Comparison of ENCODE assay signal across 1 cellular context in the genomic region with DNA sequence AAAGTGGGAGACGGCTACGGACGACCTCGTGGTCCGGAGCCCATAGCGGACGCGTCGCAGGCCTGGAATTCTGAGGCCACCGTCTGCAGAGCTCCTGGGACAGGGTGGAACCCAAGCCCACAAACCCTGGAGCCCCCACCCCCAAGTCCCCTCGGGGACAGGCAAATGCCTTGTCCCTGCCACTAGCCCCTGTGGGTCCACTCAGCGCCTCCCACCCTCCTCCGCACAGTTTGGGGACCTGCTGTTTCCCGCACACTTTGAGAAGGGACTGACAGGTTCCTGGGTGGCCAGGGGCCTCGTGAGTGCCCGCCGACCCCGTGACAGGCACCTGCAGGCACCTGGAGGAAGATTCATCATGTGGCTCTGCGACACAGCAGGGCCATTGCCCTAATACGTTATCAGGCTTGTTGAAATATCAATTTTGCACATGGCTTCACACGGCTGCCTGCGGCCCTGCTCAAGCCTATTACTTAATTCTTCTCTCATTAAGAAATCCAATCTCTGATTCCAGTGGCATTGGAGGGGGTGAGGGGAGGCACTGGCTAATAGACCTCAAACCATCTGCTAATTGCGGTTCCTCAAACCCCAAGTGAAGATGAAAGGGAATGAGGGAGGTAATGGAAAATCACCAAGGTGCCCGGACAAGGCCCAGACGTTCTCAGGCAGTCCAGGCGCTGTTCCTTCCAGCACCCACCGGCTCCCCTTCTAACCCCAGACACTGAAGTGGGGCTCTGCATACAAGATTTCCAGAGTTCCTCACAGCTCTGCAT.
TF ChIP-seq lines count a peak whose summit lies in the region.

No MANE protein-coding gene starts in this region.

TF ChIP-seq in H1, 55 proteins besides CTCF, POLR2A, EP300 and RAD21:
- no peak for TF ChIP-seq SP4 (IDR thresholded peaks at IDR 0.05; ENCODE audit: low read length)
- no peak for TF ChIP-seq BRCA1 (IDR thresholded peaks at IDR 0.05; ENCODE audit: low read depth, low read length)
